In the genomic region with DNA sequence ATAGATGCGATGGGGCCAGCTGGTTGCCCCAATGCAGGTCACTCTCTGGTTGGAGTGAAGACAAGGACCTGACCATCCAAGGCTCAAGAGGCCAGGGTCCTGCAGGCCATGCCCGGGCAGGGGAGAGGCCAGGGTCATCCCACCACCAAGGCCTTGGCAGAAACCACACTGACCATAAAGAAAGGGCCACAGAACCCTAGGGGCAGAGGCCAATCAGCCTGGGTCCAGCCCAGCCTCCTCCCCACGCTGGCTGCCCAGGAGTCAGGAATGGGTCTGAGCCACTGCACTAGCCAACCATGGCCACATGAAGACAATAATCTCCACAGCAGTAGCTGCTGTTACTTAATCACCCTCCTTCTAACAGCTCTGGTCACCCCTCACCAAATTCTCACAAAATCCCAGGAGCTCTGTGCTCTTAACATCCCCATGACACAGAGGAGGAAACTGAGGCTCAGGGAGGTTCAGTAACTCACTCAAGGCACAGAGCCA, we compare ENCODE assay signal across 1 cellular context.
TF ChIP-seq lines count a peak whose summit lies in the region.

No MANE protein-coding gene starts in this region.

TF ChIP-seq in H1, 55 proteins besides CTCF, POLR2A, EP300 and RAD21:
- no peak for TF ChIP-seq CBX8 (IDR thresholded peaks at IDR 0.05; ENCODE audit: borderline replicate concordance, low read depth, low read length)
- TF ChIP-seq TBP (IDR thresholded peaks at IDR 0.05; ENCODE audit: low read depth, low read length), result no peak
- TF ChIP-seq KDM4A (IDR thresholded peaks at IDR 0.05; ENCODE audit: low read depth, low read length, severe bottlenecking), result no peak
- no peak for TF ChIP-seq ASH2L (IDR thresholded peaks at IDR 0.05; ENCODE audit: low read length)
- no peak for TF ChIP-seq SP2 (IDR thresholded peaks at IDR 0.05; ENCODE audit: low read length)
- no peak for TF ChIP-seq ZNF274 (IDR thresholded peaks at IDR 0.05; ENCODE audit: borderline replicate concordance, extremely low read depth, low read length)
- no peak for TF ChIP-seq KDM1A (IDR thresholded peaks at IDR 0.05; ENCODE audit: borderline replicate concordance, low read length)
- TF ChIP-seq RBBP5 (IDR thresholded peaks at IDR 0.05; ENCODE audit: borderline replicate concordance, low read depth, low read length), result no peak
- TF ChIP-seq RNF2 (IDR thresholded peaks at IDR 0.05; ENCODE audit: borderline replicate concordance, low read depth, low read length, missing control alignments, poor library complexity, severe bottlenecking), result no peak
- no peak for TF ChIP-seq SP1 (IDR thresholded peaks at IDR 0.05; ENCODE audit: low read depth, low read length)
- TF ChIP-seq POU5F1 (IDR thresholded peaks at IDR 0.05; ENCODE audit: low read depth, low read length), result no peak
- TF ChIP-seq, protein P1, sequence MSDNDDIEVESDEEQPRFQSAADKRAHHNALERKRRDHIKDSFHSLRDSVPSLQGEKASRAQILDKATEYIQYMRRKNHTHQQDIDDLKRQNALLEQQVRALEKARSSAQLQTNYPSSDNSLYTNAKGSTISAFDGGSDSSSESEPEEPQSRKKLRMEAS (IDR thresholded peaks at IDR 0.05), result no peak
- TF ChIP-seq E2F6 (IDR thresholded peaks at IDR 0.05), result no peak
